Comparison of ENCODE assay signal across 9 cellular contexts in the genomic region with DNA sequence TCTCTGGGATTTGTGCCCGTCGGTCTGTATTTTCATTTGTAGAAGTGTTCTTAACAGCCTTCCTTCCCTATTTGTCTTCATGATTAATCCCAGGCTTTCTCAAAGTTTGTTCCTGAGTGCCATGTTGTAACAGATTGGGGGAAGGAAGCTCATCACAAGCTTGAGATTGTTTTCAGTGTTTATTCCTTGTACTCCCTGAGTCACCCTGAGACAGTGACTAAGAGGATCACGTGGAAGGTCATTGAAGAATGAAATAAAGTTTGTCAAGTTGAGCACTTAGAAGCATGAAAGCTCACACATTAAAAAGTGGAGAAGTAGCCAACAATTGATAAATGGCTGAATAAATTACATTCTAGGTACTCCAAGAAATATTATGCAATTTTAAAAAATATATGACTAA.
DNase-seq lines count a peak whose midpoint lies in the region; ATAC-seq and TF ChIP-seq lines count a peak whose summit lies in the region.
"Had no signal": no experiment of that assay in that cellular context is flagged by ENCODE, and none has a peak within 500 bp of the region (broad histone marks: within the 10 kb centered on the region; RNA-seq: fewer than 3 reads in every experiment).

No MANE protein-coding gene starts in this region.

- H3K36me3 ChIP-seq in MM.1S (replicated peaks; ENCODE audit: insufficient read depth, low read length): no peaks in the 10 kb centered on the region
- no peaks in the 10 kb centered on the region for H3K36me3 ChIP-seq in skeletal muscle tissue (ENCODE audit: control insufficient read depth in 3 of 3, insufficient read depth in 3 of 3, low read length in 3 of 3)

- intact Hi-C loops in left ventricle myocardium superior (cut with micrococcal nuclease): no loop called here

- DNase-seq in MM.1S (no peak), epithelial cell of prostate (ENCODE audit: low read depth, low spot score) (peak; percentile 75), left ventricle myocardium superior (no peak), GM10248 (ENCODE audit: extremely low spot score) (no peak), iPS-NIHi11 (ENCODE audit: low spot score) (no peak)
- DNase-seq: activated naive CD8-positive, alpha-beta T cell treated with anti-CD3 and anti-CD28 coated beads, Interleukin-2, amount 50 U/mL, for 24 hours had no signal

- TF ChIP-seq CTCF in MM.1S (IDR thresholded peaks at IDR 0.05; ENCODE audit: low read length) (no peak), GM10248 (IDR thresholded peaks at IDR 0.05; ENCODE audit: control extremely low read depth, extremely low read depth, low read depth, missing control alignments) (no peak)

- no peaks in the 10 kb centered on the region for H3F3A ChIP-seq in MM.1S (ENCODE audit: insufficient read depth, low read length)

- ATAC-seq in GM19043 (IDR thresholded peaks at IDR 0.05; ENCODE audit: low read depth, unreplicated experiment) (peak; percentile 34), left ventricle myocardium superior (no peak), HG02840 (IDR thresholded peaks at IDR 0.05; ENCODE audit: low FRiP score, unreplicated experiment) (no peak)
- ATAC-seq: activated naive CD8-positive, alpha-beta T cell treated with anti-CD3 and anti-CD28 coated beads, Interleukin-2, amount 50 U/mL, for 24 hours had no signal

- peak overlapping the region; percentile 28; the same call in 1 of the 2 replicates for H3K4me2 ChIP-seq in MM.1S (ENCODE audit: low read depth, low read length)

- no peaks in the 10 kb centered on the region for H3K79me2 ChIP-seq in MM.1S (ENCODE audit: low read length)

- H3K9me2 ChIP-seq in MM.1S (replicated peaks; ENCODE audit: insufficient read depth, low read length): no peaks in the 10 kb centered on the region

- H3K27ac ChIP-seq in MM.1S (ENCODE audit: low read length) (no peak overlapping the region), epithelial cell of prostate (peak overlapping the region; percentile 52), skeletal muscle tissue (ENCODE audit: low read depth, low read length) (peak overlapping the region; percentile 12)

- POLR2A ChIA-PET in GM10248 (lab: Yijun Ruan, JAX): no interaction called here

- H4K20me1 ChIP-seq in MM.1S (ENCODE audit: insufficient read depth, low read length): no peaks in the 10 kb centered on the region

- H3K27me3 ChIP-seq in MM.1S (replicated peaks; ENCODE audit: insufficient read depth, low read length): peaks cover 10% of the 10 kb centered on the region; the same call in 1 of the 2 replicates
- peaks cover 0 to 3% (median 0%) of the 10 kb centered on the region in 3 donors for H3K27me3 ChIP-seq in skeletal muscle tissue (ENCODE audit: control insufficient read depth in 3 of 3, insufficient read depth in 3 of 3, low read length in 3 of 3)

- H3K9ac ChIP-seq in MM.1S (ENCODE audit: low read length) (no peak overlapping the region), skeletal muscle tissue (ENCODE audit: low read depth in 1 of 3, low read length in 3 of 3) (no peak overlapping the region)

- CTCF ChIA-PET in GM10248 (lab: Yijun Ruan, JAX): interaction anchor here (1.0 kb wide), 1 partner anchor 10 kb away, joined by 3 read pairs; no protein-coding TSS in a partner anchor

- H3K9me3 ChIP-seq in MM.1S (replicated peaks; ENCODE audit: insufficient read depth, low read length) (no peaks in the 10 kb centered on the region), skeletal muscle tissue (ENCODE audit: control insufficient read depth in 3 of 3, low read length in 3 of 3) (no peaks in the 10 kb centered on the region)

- H3K4me3 ChIP-seq in MM.1S (ENCODE audit: low read length) (no peak overlapping the region), skeletal muscle tissue (ENCODE audit: low read length in 3 of 3) (no peak overlapping the region)

- peaks cover 15% of the 10 kb centered on the region for H3K4me1 ChIP-seq in MM.1S (ENCODE audit: low read length)
- H3K4me1 ChIP-seq in skeletal muscle tissue (ENCODE audit: control insufficient read depth in 3 of 3, insufficient read depth in 3 of 3, low read length in 3 of 3): no peaks in the 10 kb centered on the region

- no peak overlapping the region for H2AFZ ChIP-seq in MM.1S (ENCODE audit: low read length)
